ENCODE assay signal across 24 cellular contexts in the genomic region with DNA sequence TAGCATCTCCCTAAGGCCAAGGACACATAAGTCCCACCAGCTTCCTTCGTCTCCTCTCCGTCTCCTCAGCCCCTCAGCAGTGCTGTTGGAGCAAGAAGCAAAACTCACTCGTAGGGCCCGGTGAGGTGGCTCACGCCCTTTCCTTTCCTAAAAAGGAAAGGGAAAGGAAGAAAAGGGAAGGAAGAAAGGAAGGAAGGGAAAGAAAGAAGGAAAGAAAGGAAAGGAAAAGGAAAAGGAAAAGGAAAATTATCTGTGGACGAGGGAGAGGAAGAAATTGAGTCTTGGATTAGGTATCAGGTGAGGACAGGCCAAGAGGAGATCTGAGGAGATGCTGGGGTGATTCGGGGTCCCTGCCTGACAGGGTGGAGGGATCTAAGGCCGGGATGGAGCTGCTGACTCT. TPM values are rescaled to one million over a fixed set of nuclear protein-coding genes. Genes with fewer than 3 reads are reported as not detected.
DNase-seq lines count a peak whose midpoint lies in the region; ATAC-seq, FAIRE-seq and TF ChIP-seq lines count a peak whose summit lies in the region.
"Had no signal": no experiment of that assay in that cellular context is flagged by ENCODE, and none has a peak within 500 bp of the region (broad histone marks: within the 10 kb centered on the region; RNA-seq: fewer than 3 reads in every experiment).

No MANE protein-coding gene starts in this region.

- no peaks in the 10 kb centered on the region for H3K9me3 Mint-ChIP-seq in stimulated activated naive CD8-positive, alpha-beta T cell treated with anti-CD3 and anti-CD28 coated beads, Interleukin-15, Interleukin-2, amounts not matched to agents 100 ng/mL and 50 ng/mL, for 24 hours
- H3K9me3 Mint-ChIP-seq in stimulated activated naive CD8-positive, alpha-beta T cell treated with anti-CD3 and anti-CD28 coated beads, Interleukin-15, amount 100 ng/mL, for 72 hours, result no peaks in the 10 kb centered on the region
- peaks cover 0 to 2% (median 0%) of the 10 kb centered on the region in 5 experiments for H3K9me3 Mint-ChIP-seq in brain
- H3K9me3 Mint-ChIP-seq in nephron progenitor cell, result peaks cover under 1% of the 10 kb centered on the region
- H3K9me3 Mint-ChIP-seq: CD4-positive, CD25-positive, alpha-beta regulatory T cell had no signal

- no peak for DNase-seq in stimulated activated naive CD8-positive, alpha-beta T cell treated with anti-CD3 and anti-CD28 coated beads, Interleukin-15, amount 100 ng/mL, for 72 hours
- no peak for DNase-seq in nephron progenitor cell
- DNase-seq in urothelium cell line (ENCODE audit: low spot score), result no peak
- no peak for DNase-seq in GM13976 (ENCODE audit: low spot score)
- no peak for DNase-seq in stimulated activated naive CD4-positive, alpha-beta T cell treated with Interleukin-2 at 50 U/mL for 16 hours (lab: John Stamatoyannopoulos, UW)
- DNase-seq: AML-193; CD4-positive, CD25-positive, alpha-beta regulatory T cell; COR-L47; DMS 273 treated with DMSO at 0.1 percent for 48 hours; DMS79 treated with DMSO at 0.1 percent for 48 hours; GOT3; Karpas-422; NCI-H1417; NCI-H1694 treated with DMSO at 0.1 percent for 48 hours; NCI-H2081 treated with DMSO at 0.1 percent for 48 hours; NCI-H2171 treated with DMSO at 0.1 percent for 48 hours; NCI-H524 treated with DMSO at 0.1 percent for 48 hours; NCI-H82; SJCRH30 had no signal

- H3K27me3 Mint-ChIP-seq in stimulated activated naive CD8-positive, alpha-beta T cell treated with anti-CD3 and anti-CD28 coated beads, Interleukin-15, Interleukin-2, amounts not matched to agents 100 ng/mL and 50 ng/mL, for 24 hours, result no peaks in the 10 kb centered on the region
- H3K27me3 Mint-ChIP-seq in stimulated activated naive CD8-positive, alpha-beta T cell treated with anti-CD3 and anti-CD28 coated beads, Interleukin-15, amount 100 ng/mL, for 72 hours, result no peaks in the 10 kb centered on the region
- H3K27me3 Mint-ChIP-seq in brain, result peaks cover 7% of the 10 kb centered on the region
- H3K27me3 Mint-ChIP-seq in nephron progenitor cell (ENCODE audit: low read depth, poor library complexity), result peaks cover 6% of the 10 kb centered on the region
- H3K27me3 Mint-ChIP-seq: CD4-positive, CD25-positive, alpha-beta regulatory T cell had no signal

- ATAC-seq in stimulated activated naive CD8-positive, alpha-beta T cell treated with anti-CD3 and anti-CD28 coated beads, Interleukin-15, amount 100 ng/mL, for 72 hours, result no peak
- ATAC-seq in GM21423 (IDR thresholded peaks at IDR 0.05; ENCODE audit: unreplicated experiment), result no peak
- ATAC-seq: HCT116 had no signal

- peak overlapping the region; percentile 0 for H3K27ac Mint-ChIP-seq in stimulated activated naive CD8-positive, alpha-beta T cell treated with anti-CD3 and anti-CD28 coated beads, Interleukin-15, Interleukin-2, amounts not matched to agents 100 ng/mL and 50 ng/mL, for 24 hours
- H3K27ac Mint-ChIP-seq in stimulated activated naive CD8-positive, alpha-beta T cell treated with anti-CD3 and anti-CD28 coated beads, Interleukin-15, amount 100 ng/mL, for 72 hours, result no peak overlapping the region
- H3K27ac Mint-ChIP-seq in brain (peak overlapping the region in 2 of 5 experiments; percentile 3 to 19), nephron progenitor cell (no peak overlapping the region)

- no peak overlapping the region for H3K4me3 Mint-ChIP-seq in stimulated activated naive CD8-positive, alpha-beta T cell treated with anti-CD3 and anti-CD28 coated beads, Interleukin-15, Interleukin-2, amounts not matched to agents 100 ng/mL and 50 ng/mL, for 24 hours
- no peak overlapping the region for H3K4me3 Mint-ChIP-seq in stimulated activated naive CD8-positive, alpha-beta T cell treated with anti-CD3 and anti-CD28 coated beads, Interleukin-15, amount 100 ng/mL, for 72 hours
- H3K4me3 Mint-ChIP-seq in brain (peak overlapping the region in 4 of 5 experiments; percentile 14 to 74 (median 30)), nephron progenitor cell (peak overlapping the region; percentile 6)

- in situ Hi-C loops in GM13976 (cut with MboI; ENCODE audit: low sequenced_read_pairs, unreplicated experiment), result no loop called here

- peaks cover 9% of the 10 kb centered on the region for H3K36me3 Mint-ChIP-seq in stimulated activated naive CD8-positive, alpha-beta T cell treated with anti-CD3 and anti-CD28 coated beads, Interleukin-15, Interleukin-2, amounts not matched to agents 100 ng/mL and 50 ng/mL, for 24 hours (ENCODE audit: low read depth)
- H3K36me3 Mint-ChIP-seq in brain, result peaks cover 7% of the 10 kb centered on the region
- peaks cover 8% of the 10 kb centered on the region for H3K36me3 Mint-ChIP-seq in nephron progenitor cell (ENCODE audit: low read depth)

- peak; percentile 81 for FAIRE-seq in urothelium cell line (lab: Jason Lieb, UNC)
- FAIRE-seq: RCC 7860 had no signal

- H3K4me1 Mint-ChIP-seq in stimulated activated naive CD8-positive, alpha-beta T cell treated with anti-CD3 and anti-CD28 coated beads, Interleukin-15, Interleukin-2, amounts not matched to agents 100 ng/mL and 50 ng/mL, for 24 hours (ENCODE audit: low read depth), result peaks cover 16% of the 10 kb centered on the region
- peaks cover 29% of the 10 kb centered on the region for H3K4me1 Mint-ChIP-seq in stimulated activated naive CD8-positive, alpha-beta T cell treated with anti-CD3 and anti-CD28 coated beads, Interleukin-15, amount 100 ng/mL, for 72 hours
- H3K4me1 Mint-ChIP-seq in brain, result peaks cover 19% of the 10 kb centered on the region
- H3K4me1 Mint-ChIP-seq in nephron progenitor cell, result peaks cover 36% of the 10 kb centered on the region

- no peak for TF ChIP-seq CTCF in brain (conservative IDR thresholded peaks at IDR 0.05)
- no peak for TF ChIP-seq CTCF in nephron progenitor cell (IDR thresholded peaks at IDR 0.05)
- no peak for TF ChIP-seq CTCF in GM13976 (IDR thresholded peaks at IDR 0.05; ENCODE audit: borderline replicate concordance, control extremely low read depth, extremely low read depth, insufficient read depth, missing control alignments)

RNA-seq across cellular contexts. Expression of a gene that starts 3.1 kb away (rescaled TPM):
- polyA plus RNA-seq in brain (ENCODE audit: insufficient read depth, low read depth, low replicate concordance), result 22.0 TPM

RNA-seq across cellular contexts. Expression of a gene that starts 18.6 kb away (rescaled TPM):
- 19.3 TPM for polyA plus RNA-seq in brain (ENCODE audit: insufficient read depth, low read depth, low replicate concordance)

RNA-seq across cellular contexts. Expression of a gene that starts 44.2 kb away (rescaled TPM):
- polyA plus RNA-seq in brain (ENCODE audit: insufficient read depth, low read depth, low replicate concordance), result 37.9 TPM

RNA-seq across cellular contexts. Expression of a gene that starts 56.8 kb away (rescaled TPM):
- 101 TPM for polyA plus RNA-seq in brain (ENCODE audit: insufficient read depth, low read depth, low replicate concordance)

Comparison
In these comparisons a context has a peak if more than half of its experiments do, and no peak if none do; other contexts are left out.
1. H3K4me3 Mint-ChIP-seq: peak in brain (4 of 5) and nephron progenitor cell (single experiment); none in stimulated activated naive CD8-positive, alpha-beta T cell treated with anti-CD3 and anti-CD28 coated beads, Interleukin-15, Interleukin-2, amounts not matched to agents 100 ng/mL and 50 ng/mL, for 24 hours (single experiment) and stimulated activated naive CD8-positive, alpha-beta T cell treated with anti-CD3 and anti-CD28 coated beads, Interleukin-15, amount 100 ng/mL, for 72 hours (0 of 2).